ENCODE assay signal across 8 cellular contexts in the genomic region with DNA sequence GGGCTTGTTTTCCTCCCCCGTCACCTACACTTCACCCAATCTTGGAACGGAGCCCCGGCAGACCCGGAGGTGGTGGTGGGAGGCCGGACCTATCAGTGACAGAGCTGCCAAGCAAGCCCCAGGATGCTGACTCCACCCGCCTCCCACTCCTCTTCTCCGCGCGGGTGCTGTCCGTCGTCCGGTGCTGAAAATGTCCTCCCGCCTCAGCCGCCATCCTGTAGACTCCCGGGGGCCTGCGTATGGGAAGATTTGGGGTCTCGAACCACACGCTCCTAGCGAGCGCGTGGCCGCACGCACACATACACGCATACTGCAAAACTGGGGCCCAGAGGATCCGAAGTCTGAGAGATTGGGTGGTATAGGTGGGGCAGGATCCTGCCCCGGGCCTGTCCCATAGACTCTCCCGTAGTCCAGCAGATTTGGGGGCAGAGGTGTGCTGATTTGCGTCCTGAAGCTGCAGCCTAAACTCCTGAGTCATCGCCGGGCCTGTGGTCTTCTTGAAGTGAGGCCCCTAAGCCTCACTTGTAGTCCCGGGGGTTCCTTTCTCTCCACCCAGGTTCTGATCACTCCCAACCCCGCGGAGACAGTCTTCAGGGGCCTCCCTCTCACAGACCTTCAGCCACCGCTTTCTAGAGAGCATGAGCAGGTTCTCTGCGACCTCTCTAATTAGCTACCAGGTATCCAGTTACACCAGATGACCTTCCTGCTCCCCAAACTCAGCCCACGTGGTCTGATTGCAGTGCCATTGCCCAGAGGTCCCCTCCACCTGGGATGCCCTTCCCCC. TPM values are rescaled to one million over a fixed set of nuclear protein-coding genes. Genes with fewer than 3 reads are reported as not detected.
DNase-seq lines count a peak whose midpoint lies in the region; ATAC-seq and TF ChIP-seq lines count a peak whose summit lies in the region.

No MANE protein-coding gene starts in this region.

- TF ChIP-seq CTCF in choroid plexus epithelial cell (conservative IDR thresholded peaks at IDR 0.05; ENCODE audit: low read depth, low read length): no peak
- TF ChIP-seq CTCF in lower leg skin (IDR thresholded peaks at IDR 0.05): no peak

- no peak for TF ChIP-seq POLR2A in lower leg skin (IDR thresholded peaks at IDR 0.05)

- WGBS in lower leg skin, 2 donors: 12 to 13% methylated on average over 34 to 36 of the region's 36 CpGs

- intact Hi-C loops in lower leg skin (cut with DNase I; ENCODE audit: low total_unique reads): loop anchor here (5.0 kb wide), 1 partner anchor 67 kb away; no protein-coding TSS in a partner anchor

- DNase-seq in CD1c-positive myeloid dendritic cell (ENCODE audit: extremely low spot score): peak; percentile 81
- DNase-seq in UCSD-AML1 (lab: John Stamatoyannopoulos, UW; ENCODE audit: unreplicated experiment): peak; percentile 90
- DNase-seq in choroid plexus epithelial cell (ENCODE audit: low read depth): no peak
- DNase-seq in lower leg skin (ENCODE audit: low spot score in 2 of 2): peak in 1 of 2 donors; percentile 93
- DNase-seq in stimulated activated CD4-positive, alpha-beta T cell treated with anti-CD3 and anti-CD28 coated beads, TNF-alpha, amount 100 ng/mL, for 48 hours (ENCODE audit: low read depth in 3 of 3): peak; percentile 67 to 80 (median 75)
- DNase-seq in NCI-H1048 (lab: John Stamatoyannopoulos, UW): no peak

- peak overlapping the region; percentile 74 for H3K4me3 ChIP-seq in choroid plexus epithelial cell (ENCODE audit: low read depth, low read length)
- peak overlapping the region; percentile 31 for H3K4me3 ChIP-seq in lower leg skin (ENCODE audit: low read depth, poor library complexity, severe bottlenecking)

- ATAC-seq in GM19438 (IDR thresholded peaks at IDR 0.05; ENCODE audit: low read depth, unreplicated experiment) (peak; percentile 31), HG03571 (IDR thresholded peaks at IDR 0.05; ENCODE audit: unreplicated experiment) (peak; percentile 34)

RNA-seq across cellular contexts. Expression of gene YIF1A, which starts 0.8 kb away (rescaled TPM):
- total RNA-seq in lower leg skin: 10 to 100 TPM; 55.3 to 76.2 (median 74.1) TPM

RNA-seq across cellular contexts. Expression of gene TMEM151A, which starts 2.0 kb away (rescaled TPM):
- total RNA-seq in lower leg skin: not detected

RNA-seq across cellular contexts. Expression of gene CNIH2, which starts 11.8 kb away (rescaled TPM):
- 1 to 10 TPM in 1 of 4 donors, under 1 TPM in 1, not detected in 2; 0.42 to 3.2 TPM for total RNA-seq in lower leg skin

RNA-seq across cellular contexts. Expression of gene RAB1B, which starts 21.3 kb away (rescaled TPM):
- total RNA-seq in lower leg skin: 100 to 1,000 TPM; 118 to 143 (median 126) TPM

RNA-seq across cellular contexts. Expression of gene CD248, which starts 27.1 kb away (rescaled TPM):
- total RNA-seq in lower leg skin: 10 to 100 TPM in 2 of 4 donors, 1 to 10 TPM in 2; 6.3 to 23.5 (median 12.3) TPM

Comparison
In these comparisons a context has a peak if more than half of its experiments do, and no peak if none do; other contexts are left out.
1. DNase-seq: peak in CD1c-positive myeloid dendritic cell (single experiment), UCSD-AML1 (single experiment) and stimulated activated CD4-positive, alpha-beta T cell treated with anti-CD3 and anti-CD28 coated beads, TNF-alpha, amount 100 ng/mL, for 48 hours (3 of 3); none in choroid plexus epithelial cell (single experiment) and NCI-H1048 (single experiment).